Comparison of ENCODE assay signal across 4 cellular contexts in the genomic region with DNA sequence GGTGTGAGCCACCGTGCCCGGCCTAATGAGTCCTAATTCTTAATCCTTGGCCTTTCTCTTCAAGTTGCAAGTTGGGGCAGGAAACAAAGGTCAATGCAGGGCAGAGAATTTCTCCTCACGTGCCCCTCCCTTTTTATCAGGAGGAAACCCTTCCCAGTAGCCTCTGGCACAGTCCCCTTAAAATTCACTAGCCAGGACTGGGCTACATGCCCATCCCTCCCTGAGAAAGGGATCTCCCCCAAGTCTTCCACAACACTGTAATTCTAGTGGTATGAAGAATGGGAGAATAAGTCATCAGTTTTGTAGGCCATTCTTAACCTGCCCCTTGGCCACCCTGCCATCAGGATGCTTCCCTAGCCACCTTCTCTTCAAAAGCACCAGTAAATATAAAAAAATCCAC.
"Had no signal": no experiment of that assay in that cellular context is flagged by ENCODE, and none has a peak within 500 bp of the region (broad histone marks: within the 10 kb centered on the region; RNA-seq: fewer than 3 reads in every experiment).

No MANE protein-coding gene starts in this region.

- H3K27ac Mint-ChIP-seq: GM23338, H9 had no signal

- DNase-seq: H9, HCEC 1CT, IMR-90 had no signal

- H3K9me3 Mint-ChIP-seq: GM23338, H9 had no signal

- H3K4me3 Mint-ChIP-seq: GM23338, H9 had no signal

- H3K4me2 ChIP-seq: GM23338 had no signal

- H2AFZ ChIP-seq: GM23338 had no signal

- H3K4me1 Mint-ChIP-seq: GM23338, H9 had no signal

- H3K4me3 ChIP-seq: GM23338 had no signal
